Comparison of ENCODE assay signal across 24 cellular contexts in the genomic region with DNA sequence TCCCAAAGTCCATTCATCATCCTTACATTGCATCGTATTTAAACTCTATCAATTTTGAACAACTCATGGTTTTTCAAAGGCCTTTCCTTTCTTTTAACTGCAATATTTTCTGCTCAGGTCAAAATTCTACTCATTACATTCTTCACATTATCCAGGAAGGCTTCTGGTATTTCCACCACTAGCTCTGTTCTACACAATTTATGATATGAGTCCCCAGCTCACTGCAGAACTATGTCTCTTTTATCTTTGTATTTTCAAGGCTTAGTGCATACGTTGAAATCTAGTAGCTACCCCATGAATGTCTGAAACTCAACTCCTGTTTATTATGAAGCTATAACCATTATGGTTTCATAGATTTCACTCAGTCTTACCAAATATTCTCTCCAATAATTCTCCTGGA.
DNase-seq lines count a peak whose midpoint lies in the region; TF ChIP-seq lines count a peak whose summit lies in the region.
"Had no signal": no experiment of that assay in that cellular context is flagged by ENCODE, and none has a peak within 500 bp of the region (broad histone marks: within the 10 kb centered on the region; RNA-seq: fewer than 3 reads in every experiment).

No MANE protein-coding gene starts in this region.

- no peaks in the 10 kb centered on the region for H3K4me1 Mint-ChIP-seq in CD8-positive, alpha-beta memory T cell
- H3K4me1 Mint-ChIP-seq: B cell had no signal

- H2AFZ ChIP-seq in GM23248: peak overlapping the region; percentile 41; the same call in 1 of the 2 replicates
- no peak overlapping the region for H2AFZ ChIP-seq in osteoblast (ENCODE audit: low read length)

- in situ Hi-C loops in GM23248 (cut with MboI) (no loop called here), brain microvascular endothelial cell (cut with HindIII; ENCODE audit: low pct_ligation_motif_present, low sequenced_read_pairs) (no loop called here), HAP-1 (cut with MboI; ENCODE audit: low sequenced_read_pairs) (no loop called here)

- no peaks in the 10 kb centered on the region for H3K36me3 Mint-ChIP-seq in CD8-positive, alpha-beta memory T cell
- H3K36me3 Mint-ChIP-seq: CD14-positive monocyte had no signal

- POLR2A ChIA-PET in CD8-positive, alpha-beta memory T cell (lab: Charles Lee): no interaction called here

- H3K4me1 ChIP-seq in GM23248 (ENCODE audit: insufficient read depth) (peaks cover 64% of the 10 kb centered on the region), osteoblast (ENCODE audit: insufficient read depth, low read length) (peaks cover 54% of the 10 kb centered on the region), HAP-1 (peaks cover 13% of the 10 kb centered on the region)
- H3K4me1 ChIP-seq in CD8-positive, alpha-beta memory T cell (ENCODE audit: insufficient read depth, low read length): no peaks in the 10 kb centered on the region
- H3K4me1 ChIP-seq: A549 had no signal

- no peaks in the 10 kb centered on the region for H3K36me3 ChIP-seq in GM23248 (ENCODE audit: low read depth)
- H3K36me3 ChIP-seq in brain microvascular endothelial cell (replicated peaks): no peaks in the 10 kb centered on the region
- no peaks in the 10 kb centered on the region for H3K36me3 ChIP-seq in osteoblast (ENCODE audit: insufficient read depth, low read length)
- H3K36me3 ChIP-seq in HAP-1 (replicated peaks): no peaks in the 10 kb centered on the region
- no peaks in the 10 kb centered on the region for H3K36me3 ChIP-seq in CD8-positive, alpha-beta memory T cell (ENCODE audit: insufficient read depth, low read length)
- H3K36me3 ChIP-seq: SJCRH30 had no signal

- H3K4me3 ChIP-seq in GM23248 (no peak overlapping the region), brain microvascular endothelial cell (ENCODE audit: low read depth, low read length) (no peak overlapping the region), osteoblast (ENCODE audit: insufficient read depth, low read length) (no peak overlapping the region), HAP-1 (no peak overlapping the region)
- no peak overlapping the region for H3K4me3 ChIP-seq in CD8-positive, alpha-beta memory T cell (ENCODE audit: low read length)
- H3K4me3 ChIP-seq: A549, SJCRH30 had no signal

- H4K20me1 ChIP-seq in GM23248 (ENCODE audit: insufficient read depth) (no peaks in the 10 kb centered on the region), osteoblast (ENCODE audit: insufficient read depth, low read length) (no peaks in the 10 kb centered on the region)

- no peaks in the 10 kb centered on the region for H3K9me3 Mint-ChIP-seq in CD8-positive, alpha-beta memory T cell
- H3K9me3 Mint-ChIP-seq: CD14-positive monocyte had no signal

- CTCF ChIA-PET in CD8-positive, alpha-beta memory T cell (lab: Charles Lee): no interaction called here

- H3K27ac Mint-ChIP-seq in CD8-positive, alpha-beta memory T cell: no peak overlapping the region
- H3K27ac Mint-ChIP-seq: B cell had no signal

- H3K79me2 ChIP-seq in GM23248 (ENCODE audit: insufficient read depth) (no peaks in the 10 kb centered on the region), osteoblast (ENCODE audit: insufficient read depth, low read length) (no peaks in the 10 kb centered on the region)

- peaks cover 0 to 11% of the 10 kb centered on the region in 2 donors for H3K27me3 Mint-ChIP-seq in CD8-positive, alpha-beta memory T cell
- H3K27me3 Mint-ChIP-seq: B cell had no signal

- H3F3A ChIP-seq in GM23248 (ENCODE audit: insufficient read depth): peaks cover 66% of the 10 kb centered on the region

- no peak overlapping the region for H3K4me3 Mint-ChIP-seq in CD8-positive, alpha-beta memory T cell
- H3K4me3 Mint-ChIP-seq: B cell, CD14-positive monocyte had no signal

- H3K4me2 ChIP-seq in GM23248 (ENCODE audit: unreplicated experiment) (no peak overlapping the region), osteoblast (ENCODE audit: insufficient read depth, low read length) (no peak overlapping the region)
- H3K4me2 ChIP-seq: A549 had no signal

- no peaks in the 10 kb centered on the region for H3K9me3 ChIP-seq in GM23248 (ENCODE audit: low read depth)
- H3K9me3 ChIP-seq in osteoblast (ENCODE audit: low read depth, low read length): no peaks in the 10 kb centered on the region
- no peaks in the 10 kb centered on the region for H3K9me3 ChIP-seq in HAP-1
- no peaks in the 10 kb centered on the region for H3K9me3 ChIP-seq in CD8-positive, alpha-beta memory T cell (ENCODE audit: low read length)
- H3K9me3 ChIP-seq: SJCRH30 had no signal

- H3K9me2 ChIP-seq in GM23248 (ENCODE audit: insufficient read depth): no peaks in the 10 kb centered on the region; the same call in 1 of the 2 replicates

- 76 to 79% methylated on average over 2 of the region's 2 CpGs for WGBS in GM23248 (ENCODE audit: low coverage in 1 of 2, low lambda C conversion rate in 2 of 2, missing lambda C conversion rate in 2 of 2), 2 experiments

- no peak overlapping the region for H3K9ac ChIP-seq in GM23248

- DNase-seq in GM23248: no peak
- DNase-seq in NCI-H226: peak; percentile 46
- DNase-seq in brain microvascular endothelial cell: peak; percentile 49
- DNase-seq in osteoblast (ENCODE audit: insufficient read length, low spot score, missing footprints): no peak
- DNase-seq in HAP-1 (ENCODE audit: low spot score in 2 of 2): no peak
- no peak for DNase-seq in CD8-positive, alpha-beta memory T cell
- DNase-seq in T-helper 9 cell: no peak
- DNase-seq: DMS53, EL, GF-D8, H7, KBM-7, MM.1S, NCI-H1048, NCI-H1417 treated with DMSO at 0.1 percent for 48 hours, NCI-H187, NCI-H446 treated with DMSO at 0.1 percent for 48 hours, NCI-H526 treated with DMSO at 0.1 percent for 48 hours, OCI-M1, SJCRH30 had no signal

- H3K27ac ChIP-seq in GM23248 (no peak overlapping the region), brain microvascular endothelial cell (peak overlapping the region; percentile 20), osteoblast (ENCODE audit: low read depth, low read length) (peak overlapping the region; percentile 96)
- no peak overlapping the region for H3K27ac ChIP-seq in CD8-positive, alpha-beta memory T cell (ENCODE audit: low read depth, low read length)
- H3K27ac ChIP-seq: A549, HL-60, SJCRH30 had no signal

- TF ChIP-seq CTCF in brain microvascular endothelial cell (IDR thresholded peaks at IDR 0.05; ENCODE audit: low read depth, low read length, missing control alignments): no peak
- no peak for TF ChIP-seq CTCF in osteoblast (IDR thresholded peaks at IDR 0.05; ENCODE audit: extremely low read depth, low read depth, low read length)

- H3K27me3 ChIP-seq in GM23248 (replicated peaks; ENCODE audit: insufficient read depth) (no peaks in the 10 kb centered on the region), brain microvascular endothelial cell (replicated peaks) (no peaks in the 10 kb centered on the region), osteoblast (ENCODE audit: insufficient read depth, low read length) (no peaks in the 10 kb centered on the region), HAP-1 (ENCODE audit: low read depth) (no peaks in the 10 kb centered on the region)
- H3K27me3 ChIP-seq in CD8-positive, alpha-beta memory T cell (ENCODE audit: insufficient read depth, low read length, poor library complexity, severe bottlenecking): no peaks in the 10 kb centered on the region
- H3K27me3 ChIP-seq: SJCRH30 had no signal

Comparison
In these comparisons a context has a peak if more than half of its experiments do, and no peak if none do; other contexts are left out.
1. DNase-seq: peak in NCI-H226 (single experiment) and brain microvascular endothelial cell (single experiment); none in GM23248 (single experiment), osteoblast (single experiment), HAP-1 (0 of 2), CD8-positive, alpha-beta memory T cell (0 of 5) and T-helper 9 cell (single experiment).
2. H3K27ac ChIP-seq: peak in brain microvascular endothelial cell (single experiment) and osteoblast (single experiment); none in GM23248 (single experiment) and CD8-positive, alpha-beta memory T cell (single experiment).